Comparison of ENCODE assay signal across 19 cellular contexts in genomic region chr5:143390941-143391340, GRCh38.
"Had no signal": no experiment of that assay in that cellular context is flagged by ENCODE, and none has a peak within 500 bp of the region (broad histone marks: within the 10 kb centered on the region; RNA-seq: fewer than 3 reads in every experiment).

No MANE protein-coding gene starts in this region.

- H3K27ac ChIP-seq: breast epithelium, coronary artery, left lung, vagina had no signal

- H3K9me3 ChIP-seq: breast epithelium, vagina had no signal

- H3K36me3 ChIP-seq: breast epithelium, left lung, vagina had no signal

- FAIRE-seq: astrocyte had no signal

- DNase-seq: activated CD4-positive, alpha-beta T cell treated with anti-CD3 and anti-CD28 coated beads for 48 hours; activated CD4-positive, CD25-positive, alpha-beta regulatory T cell; activated effector memory CD4-positive, alpha-beta T cell treated with anti-CD3 and anti-CD28 coated beads, Interleukin-2, amount 50 U/mL, for 16 hours; activated naive CD4-positive, alpha-beta T cell treated with anti-CD3 and anti-CD28 coated beads, Interleukin-2, amount 50 U/mL, for 16 hours; activated T-cell treated with anti-CD3 and anti-CD28 coated beads, Interleukin-2, amount 50 U/mL, for 72 hours; foreskin melanocyte; head of caudate nucleus; left lung; mammary epithelial cell; nephron progenitor cell; nucleus accumbens; posterior cingulate gyrus; retina; stimulated activated CD4-positive, alpha-beta T cell treated with anti-CD3 and anti-CD28 coated beads, Interleukin-2, amount 100 ng/mL, for 24 hours; T-cell had no signal

- H3K27me3 ChIP-seq: breast epithelium, left lung, vagina had no signal

- H3K4me3 ChIP-seq: breast epithelium, coronary artery, left lung, vagina had no signal

- ATAC-seq: activated T-cell treated with anti-CD3 and anti-CD28 coated beads, Interleukin-2, amount 50 U/mL, for 72 hours; left lung; T-cell had no signal
